8 cellular contexts compared by ENCODE assay signal in genomic region chr1:113389953-113390834, GRCh38. TPM values are rescaled to one million over a fixed set of nuclear protein-coding genes. Genes with fewer than 3 reads are reported as not detected.
A peak's percentile ranks its signal among the peaks of the same experiment; 100 is the strongest.
DNase-seq lines count a peak whose midpoint lies in the region; ATAC-seq and TF ChIP-seq lines count a peak whose summit lies in the region.

TSS of gene MAGI3 (plus strand) at chr1:113390515. CDS start at chr1:113391034, 519 bp downstream.

- TF ChIP-seq RAD21 in SK-N-SH (IDR thresholded peaks at IDR 0.05; ENCODE audit: low read length), result peak; percentile 30; the same call in 1 of the 2 replicates

- TF ChIP-seq EP300 in SK-N-SH (IDR thresholded peaks at IDR 0.05; ENCODE audit: borderline replicate concordance in 1 of 2, low read depth in 1 of 2, low read length in 1 of 2) (0 out of 4 replicates have a peak, but pooled peaks of 1 of the 2 experiments have one; percentile 8), suprapubic skin (IDR thresholded peaks at IDR 0.05) (no peak)

- H3K4me3 ChIP-seq in NB4 (ENCODE audit: low read depth, low read length) (peak within 1 kb of the TSS; percentile 66), SK-N-SH (ENCODE audit: low read depth in 2 of 2, low read length in 1 of 2) (peak within 1 kb of the TSS; percentile 87 to 98), suprapubic skin (peak within 1 kb of the TSS; percentile 99)

- TF ChIP-seq POLR2A in NB4 (IDR thresholded peaks at IDR 0.05; ENCODE audit: extremely low read depth, insufficient read length) (peak; percentile 61), suprapubic skin (IDR thresholded peaks at IDR 0.05) (peak in 1 of 2 donors; percentile 47)

- H3K4me1 Mint-ChIP-seq in HFFc6 (ENCODE audit: low read depth), result peaks cover 54% of the 10 kb centered on the region

- peak within 1 kb of the TSS; percentile 85 for H3K9ac ChIP-seq in SK-N-SH

- H4K20me1 ChIP-seq in SK-N-SH (ENCODE audit: insufficient read depth), result peaks cover 16% of the 10 kb centered on the region

- no peaks in the 10 kb centered on the region for H3K9me3 Mint-ChIP-seq in HFFc6
- peaks cover 0 to 4% of the 10 kb centered on the region in 2 donors for H3K9me3 Mint-ChIP-seq in activated naive CD4-positive, alpha-beta T cell treated with anti-CD3 and anti-CD28 coated beads, Interleukin-2, amount 50 U/mL, for 72 hours

- CTCF ChIA-PET in SK-N-SH (lab: Yijun Ruan, JAX), result interaction anchor here (1.3 to 3.7 kb wide), 6 partner anchors 15 to 317 kb away, joined by 3 to 28 read pairs (median 8); partner anchors contain the start of gene LRIG2

- no peaks in the 10 kb centered on the region for H3K9me2 ChIP-seq in SK-N-SH

- POLR2A ChIA-PET in SK-N-SH (lab: Yijun Ruan, JAX), result interaction anchor here (0.7 to 2.9 kb wide), 7 partner anchors 9 to 318 kb away, joined by 3 to 61 read pairs (median 7); no protein-coding TSS in a partner anchor

- peaks cover 3% of the 10 kb centered on the region for H3K27me3 Mint-ChIP-seq in HFFc6 (ENCODE audit: insufficient read depth)

- peak within 1 kb of the TSS; percentile 80 for H3K4me2 ChIP-seq in SK-N-SH

- DNase-seq in GF-D8 (lab: John Stamatoyannopoulos, UW) (peak; percentile 50), HFFc6 (peak; percentile 97), NB4 (ENCODE audit: low read depth) (peak; percentile 97), SK-N-SH (peak; percentile 93), glomerular endothelial cell (ENCODE audit: extremely low read depth, low read depth, low spot score) (peak; percentile 83), occipital lobe (lab: John Stamatoyannopoulos, UW) (peak; percentile 98), suprapubic skin (ENCODE audit: low spot score in 2 of 2) (peak; percentile 97 to 98)
- peak; percentile 97 to 98 for DNase-seq in activated naive CD4-positive, alpha-beta T cell treated with anti-CD3 and anti-CD28 coated beads, Interleukin-2, amount 50 U/mL, for 72 hours (ENCODE audit: low spot score in 2 of 2)

- TF ChIP-seq CTCF in HFFc6 (IDR thresholded peaks at IDR 0.05) (no peak), NB4 (IDR thresholded peaks at IDR 0.05; ENCODE audit: low read depth, low read length) (no peak), SK-N-SH (IDR thresholded peaks at IDR 0.05) (no peak), suprapubic skin (IDR thresholded peaks at IDR 0.05) (no peak)

- H3F3A ChIP-seq in SK-N-SH (replicated peaks; ENCODE audit: insufficient read depth), result peaks cover 8% of the 10 kb centered on the region

- H3K27ac Mint-ChIP-seq in HFFc6, result peak within 1 kb of the TSS; percentile 93
- peak within 1 kb of the TSS; percentile 82 to 93 for H3K27ac Mint-ChIP-seq in activated naive CD4-positive, alpha-beta T cell treated with anti-CD3 and anti-CD28 coated beads, Interleukin-2, amount 50 U/mL, for 72 hours

- H3K9me3 ChIP-seq in SK-N-SH (no peaks in the 10 kb centered on the region), suprapubic skin (no peaks in the 10 kb centered on the region)

- WGBS in SK-N-SH (ENCODE audit: low lambda C conversion rate), result under 1% methylated on average over 66 of the region's 89 CpGs
- 0% methylated on average over 65 of the region's 89 CpGs for WGBS in suprapubic skin

- peaks cover 48% of the 10 kb centered on the region for H3K79me2 ChIP-seq in SK-N-SH (ENCODE audit: insufficient read depth)

- H3K4me1 ChIP-seq in SK-N-SH (ENCODE audit: control insufficient read depth in 1 of 2, insufficient read depth in 2 of 2, low read depth in 1 of 2, low read length in 1 of 2) (peaks cover 0 to 7% of the 10 kb centered on the region in 2 experiments; a peak in 2 of 4 replicates), suprapubic skin (peaks cover 40% of the 10 kb centered on the region)

- H3K27me3 ChIP-seq in SK-N-SH (ENCODE audit: insufficient read depth) (no peaks in the 10 kb centered on the region), suprapubic skin (no peaks in the 10 kb centered on the region)

- H3K27ac ChIP-seq in SK-N-SH (ENCODE audit: low read depth in 2 of 2, low read length in 1 of 2) (peak within 1 kb of the TSS; percentile 57 to 100), suprapubic skin (peak within 1 kb of the TSS; percentile 88)

- peaks cover 4% of the 10 kb centered on the region for H3K36me3 Mint-ChIP-seq in HFFc6 (ENCODE audit: low read depth)
- no peaks in the 10 kb centered on the region for H3K36me3 Mint-ChIP-seq in activated naive CD4-positive, alpha-beta T cell treated with anti-CD3 and anti-CD28 coated beads, Interleukin-2, amount 50 U/mL, for 72 hours

- ATAC-seq in activated naive CD4-positive, alpha-beta T cell treated with anti-CD3 and anti-CD28 coated beads, Interleukin-2, amount 50 U/mL, for 72 hours, result peak; percentile 94 to 95

- H2AFZ ChIP-seq in SK-N-SH (ENCODE audit: low read depth), result peak within 1 kb of the TSS; percentile 95

- no peaks in the 10 kb centered on the region for H3K36me3 ChIP-seq in SK-N-SH (replicated peaks in 1 of 2; ENCODE audit: control insufficient read depth in 1 of 2, insufficient read depth in 2 of 2, low read length in 1 of 2)
- H3K36me3 ChIP-seq in suprapubic skin, result no peaks in the 10 kb centered on the region

- peak within 1 kb of the TSS; percentile 91 for H3K4me3 Mint-ChIP-seq in HFFc6

TF ChIP-seq in SK-N-SH, 30 proteins besides CTCF, POLR2A, EP300 and RAD21 (continues in another document):
- TF ChIP-seq REST (IDR thresholded peaks at IDR 0.05; ENCODE audit: low read depth, low read length) (peak; percentile 18; the same call in 1 of the 2 replicates), FOXM1 (IDR thresholded peaks at IDR 0.05; ENCODE audit: low read depth) (no peak), JUND (IDR thresholded peaks at IDR 0.05) (no peak), SMC3 (IDR thresholded peaks at IDR 0.05; ENCODE audit: low read depth, low read length) (peak; percentile 34; the same call in 1 of the 2 replicates), MAX (IDR thresholded peaks at IDR 0.05; ENCODE audit: low read depth) (peak; percentile 81; the same call in 1 of the 2 replicates), NFIC (IDR thresholded peaks at IDR 0.05; ENCODE audit: borderline replicate concordance) (0 out of 2 replicates have a peak, but pooled peaks have one; percentile 21), IRF3 (IDR thresholded peaks at IDR 0.05; ENCODE audit: low read depth, low read length) (peak; percentile 77), PBX3 (IDR thresholded peaks at IDR 0.05) (peak; percentile 85), CHD2 (IDR thresholded peaks at IDR 0.05; ENCODE audit: low read length, partially characterized antibody) (peak; percentile 93)

RNA-seq across cellular contexts. Expression of gene MAGI3, which starts in this region (rescaled TPM):
- total RNA-seq in HFFc6 (2021; fragmentation: NEBNext Ultra II Directional; extraction: Animal tissue kit (Norgen Biotek cat#: 25700)), result 1 to 10 TPM; 5.1 to 8.2 (median 7.6) TPM
- 2.9 and 3.8 TPM in 2 replicates for polyA plus RNA-seq in SK-N-SH (2012; rRNA removed)
- 4.3 and 4.6 TPM in 2 replicates for polyA plus RNA-seq in SK-N-SH (2012; cell fraction: cytosol; rRNA removed)
- 3.6 and 6.0 TPM in 2 replicates for polyA plus RNA-seq in SK-N-SH (2012; cell fraction: nucleus; rRNA removed)
- total RNA-seq in activated naive CD4-positive, alpha-beta T cell treated with anti-CD3 and anti-CD28 coated beads, Interleukin-2, amount 50 U/mL, for 72 hours, result 1 to 10 TPM; 6.3 to 8.4 TPM
- total RNA-seq in glomerular endothelial cell, result 5.8 and 9.2 TPM in 2 replicates
- total RNA-seq in occipital lobe, result 33.1 TPM
- total RNA-seq in suprapubic skin, result 10 to 100 TPM in 2 of 4 donors, 1 to 10 TPM in 2; 8.3 to 18.8 (median 10.7) TPM

Comparison
In these comparisons a context has a peak if more than half of its experiments do, and no peak if none do; other contexts are left out.
1. Peak in every context shown above with its lines: DNase-seq, ATAC-seq, H3K4me3 ChIP-seq and H3K27ac ChIP-seq.